25 cellular contexts compared by ENCODE assay signal in genomic region chr2:2540406-2540805, GRCh38.
"Had no signal": no experiment of that assay in that cellular context is flagged by ENCODE, and none has a peak within 500 bp of the region (broad histone marks: within the 10 kb centered on the region; RNA-seq: fewer than 3 reads in every experiment).

No MANE protein-coding gene starts in this region.

- H3K4me3 ChIP-seq: heart left ventricle, left lung, lower lobe of right lung, ovary, prostate gland, spleen, tibial nerve, uterus had no signal

- DNase-seq: heart left ventricle; hypothalamus; immature natural killer cell; kidney glomerular epithelial cell; left colon; left lung; lower lobe of right lung; mammary epithelial cell; mesenchymal stem cell; naive thymus-derived CD8-positive, alpha-beta T cell; nephron progenitor cell; ovary; retina; right cardiac atrium; small intestine; spleen; stimulated activated CD4-positive, alpha-beta T cell treated with anti-CD3 and anti-CD28 coated beads, Interleukin-4, amount 100 ng/mL, for 24 hours; stimulated activated naive CD4-positive, alpha-beta T cell; substantia nigra; uterus had no signal

- H3K9me3 ChIP-seq: heart left ventricle, left lung, lower lobe of right lung, ovary, prostate gland, spleen, tibial nerve, uterus had no signal

- FAIRE-seq: islet of Langerhans, small intestine had no signal

- H3K36me3 ChIP-seq: heart left ventricle, left lung, lower lobe of right lung, ovary, prostate gland, spleen, tibial nerve, uterus had no signal

- H3K4me1 ChIP-seq: heart left ventricle, left lung, lower lobe of right lung, prostate gland, spleen, tibial nerve, uterus had no signal

- H3K27ac ChIP-seq: heart left ventricle, left lung, lower lobe of right lung, ovary, prostate gland, spleen, tibial nerve, uterus had no signal

- ATAC-seq: left colon; left lung; lower lobe of right lung; naive thymus-derived CD8-positive, alpha-beta T cell; sciatic nerve; stimulated activated effector memory CD8-positive, alpha-beta T cell treated with anti-CD3 and anti-CD28 coated beads, Interleukin-12 subunit alpha, Interleukin-12 subunit beta, amount 100 ng/mL, for 72 hours had no signal
